In the genomic region with DNA sequence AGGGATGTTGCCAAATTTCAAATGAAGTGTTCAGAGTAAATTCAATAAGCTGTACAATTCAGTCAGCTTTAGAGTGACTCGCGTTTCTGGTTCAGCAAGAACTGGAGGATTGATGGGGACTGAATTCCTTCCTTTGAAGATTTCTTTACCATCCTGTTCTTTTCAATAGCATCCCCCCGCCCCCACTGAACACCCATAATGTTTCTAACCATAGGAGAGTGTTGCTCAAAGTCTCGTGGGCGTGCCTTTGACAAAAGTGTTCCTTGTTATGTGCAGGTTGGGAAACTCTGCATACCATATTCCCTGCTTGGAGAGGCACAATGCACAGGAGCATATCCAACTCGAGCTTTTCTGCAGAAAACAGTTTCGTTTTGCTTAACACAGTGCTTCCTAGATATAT, we compare ENCODE assay signal across 13 cellular contexts.
A peak's percentile ranks its signal among the peaks of the same experiment; 100 is the strongest.
DNase-seq lines count a peak whose midpoint lies in the region; ATAC-seq, FAIRE-seq and TF ChIP-seq lines count a peak whose summit lies in the region.
"Had no signal": no experiment of that assay in that cellular context is flagged by ENCODE, and none has a peak within 500 bp of the region (broad histone marks: within the 10 kb centered on the region; RNA-seq: fewer than 3 reads in every experiment).

No MANE protein-coding gene starts in this region.

- peak overlapping the region; percentile 83 for H3K27ac Mint-ChIP-seq in type B pancreatic cell
- H3K27ac Mint-ChIP-seq: naive thymus-derived CD8-positive, alpha-beta T cell had no signal

- in situ Hi-C loops in astrocyte of the cerebellum (cut with HindIII; ENCODE audit: low sequenced_read_pairs): no loop called here

- H3K9ac ChIP-seq in kidney (ENCODE audit: low read length in 2 of 2): no peak overlapping the region

- H3K4me3 ChIP-seq in left ventricle myocardium inferior (peak overlapping the region; percentile 44), astrocyte of the cerebellum (ENCODE audit: low read depth, low read length) (peak overlapping the region; percentile 1), kidney (ENCODE audit: low read length in 2 of 2) (peak overlapping the region; percentile 31 to 50)
- H3K4me3 ChIP-seq: K562 had no signal

- H3K36me3 Mint-ChIP-seq in type B pancreatic cell: no peaks in the 10 kb centered on the region

- H3K4me1 Mint-ChIP-seq in type B pancreatic cell (ENCODE audit: unreplicated experiment): peaks cover 10% of the 10 kb centered on the region
- H3K4me1 Mint-ChIP-seq: central memory CD8-positive, alpha-beta T cell; naive thymus-derived CD8-positive, alpha-beta T cell had no signal

- no peaks in the 10 kb centered on the region for H3K36me3 ChIP-seq in left ventricle myocardium inferior
- H3K36me3 ChIP-seq in kidney (ENCODE audit: control insufficient read depth in 1 of 2, insufficient read depth in 2 of 2, low read length in 2 of 2): no peaks in the 10 kb centered on the region

- intact Hi-C loops in left ventricle myocardium inferior (cut with micrococcal nuclease) (no loop called here), Right ventricle myocardium superior (cut with DNase I) (no loop called here), kidney (cut with DNase I) (no loop called here)

- H3K4me3 Mint-ChIP-seq in type B pancreatic cell: peak overlapping the region; percentile 63
- H3K4me3 Mint-ChIP-seq: central memory CD8-positive, alpha-beta T cell had no signal

- H3K27me3 Mint-ChIP-seq in type B pancreatic cell: no peaks in the 10 kb centered on the region
- H3K27me3 Mint-ChIP-seq: central memory CD8-positive, alpha-beta T cell had no signal

- DNase-seq in left ventricle myocardium inferior (no peak), Right ventricle myocardium superior (no peak), astrocyte of the cerebellum (ENCODE audit: low read depth) (no peak), kidney (no peak), type B pancreatic cell (ENCODE audit: extremely low spot score, unreplicated experiment) (no peak), GF-D8 (lab: John Stamatoyannopoulos, UW) (no peak)
- no peak for DNase-seq in activated CD4-positive, alpha-beta T cell treated with anti-CD3 and anti-CD28 coated beads, Interleukin-2, amount 50 U/mL, for 1 hour
- DNase-seq: activated CD4-positive, alpha-beta T cell treated with anti-CD3 and anti-CD28 coated beads, Interleukin-2, amount 50 U/mL, for 4 hours; NCI-H2029 had no signal

- TF ChIP-seq CTCF in left ventricle myocardium inferior (IDR thresholded peaks at IDR 0.05; ENCODE audit: borderline replicate concordance) (no peak), astrocyte of the cerebellum (IDR thresholded peaks at IDR 0.05; ENCODE audit: low read depth, low read length, missing control alignments) (no peak), kidney (IDR thresholded peaks at IDR 0.05; ENCODE audit: borderline replicate concordance, extremely low read depth, insufficient read depth) (no peak), type B pancreatic cell (conservative IDR thresholded peaks at IDR 0.05) (no peak)

- H3K9me3 ChIP-seq in left ventricle myocardium inferior (replicated peaks) (no peaks in the 10 kb centered on the region), kidney (ENCODE audit: control insufficient read depth in 1 of 2, low read length in 2 of 2) (no peaks in the 10 kb centered on the region)

- FAIRE-seq in kidney (lab: Jason Lieb, UNC): no peak
- FAIRE-seq: K562 had no signal

- H3K27ac ChIP-seq in left ventricle myocardium inferior (replicated peaks) (no peak overlapping the region), kidney (ENCODE audit: low read depth in 2 of 2, low read length in 2 of 2) (no peak overlapping the region)

- H3K9me3 Mint-ChIP-seq in type B pancreatic cell: peaks cover 9% of the 10 kb centered on the region
- H3K9me3 Mint-ChIP-seq: central memory CD8-positive, alpha-beta T cell had no signal

- no peak for ATAC-seq in Right ventricle myocardium superior (ENCODE audit: poor library complexity)
- ATAC-seq in GM19395 (IDR thresholded peaks at IDR 0.05; ENCODE audit: unreplicated experiment): no peak
- ATAC-seq: K562; naive thymus-derived CD8-positive, alpha-beta T cell had no signal

- H3K27me3 ChIP-seq in left ventricle myocardium inferior (ENCODE audit: low read depth): no peaks in the 10 kb centered on the region

- H3K4me1 ChIP-seq in left ventricle myocardium inferior (no peaks in the 10 kb centered on the region), kidney (ENCODE audit: control insufficient read depth in 1 of 2, insufficient read depth in 1 of 2, low read depth in 1 of 2, low read length in 2 of 2) (no peaks in the 10 kb centered on the region)
